In the genomic region with DNA sequence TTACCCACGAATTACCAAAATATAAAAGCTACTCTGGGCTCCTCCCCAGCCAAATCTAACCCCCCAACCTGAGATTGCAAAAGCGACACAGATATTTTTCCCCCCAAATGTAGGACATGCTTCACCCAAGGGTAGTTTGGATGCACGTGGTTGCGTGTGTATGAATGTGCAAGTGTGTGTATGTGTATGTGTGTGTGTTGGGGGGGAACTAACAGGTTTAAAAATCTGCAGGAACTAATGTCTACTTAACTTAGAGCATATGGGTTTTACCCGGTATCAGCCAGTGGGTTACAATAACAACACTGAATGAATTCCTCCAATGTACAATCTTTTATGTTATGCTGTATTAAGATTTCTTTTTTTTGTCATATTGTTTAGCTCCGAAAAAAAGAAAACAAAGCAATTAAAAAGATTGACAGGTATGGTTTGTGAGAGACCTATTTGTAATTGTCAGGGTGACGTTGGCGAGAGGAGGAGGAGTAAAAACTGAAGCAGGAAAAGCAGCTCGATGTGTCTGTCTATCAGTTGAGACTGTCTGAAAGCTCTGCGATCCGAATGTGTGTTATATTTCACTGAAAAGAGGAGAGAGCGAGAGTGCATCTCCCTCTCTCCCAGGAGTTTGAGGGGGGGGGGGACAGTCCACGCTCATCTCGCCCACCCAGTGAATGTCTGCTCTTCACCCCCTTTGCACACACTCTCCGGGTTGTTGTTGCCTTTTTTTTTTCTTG, we compare ENCODE assay signal across 8 cellular contexts. TPM values are rescaled to one million over a fixed set of nuclear protein-coding genes. Genes with fewer than 3 reads are reported as not detected.
DNase-seq lines count a peak whose midpoint lies in the region; ATAC-seq and TF ChIP-seq lines count a peak whose summit lies in the region.

A gene with protein sequence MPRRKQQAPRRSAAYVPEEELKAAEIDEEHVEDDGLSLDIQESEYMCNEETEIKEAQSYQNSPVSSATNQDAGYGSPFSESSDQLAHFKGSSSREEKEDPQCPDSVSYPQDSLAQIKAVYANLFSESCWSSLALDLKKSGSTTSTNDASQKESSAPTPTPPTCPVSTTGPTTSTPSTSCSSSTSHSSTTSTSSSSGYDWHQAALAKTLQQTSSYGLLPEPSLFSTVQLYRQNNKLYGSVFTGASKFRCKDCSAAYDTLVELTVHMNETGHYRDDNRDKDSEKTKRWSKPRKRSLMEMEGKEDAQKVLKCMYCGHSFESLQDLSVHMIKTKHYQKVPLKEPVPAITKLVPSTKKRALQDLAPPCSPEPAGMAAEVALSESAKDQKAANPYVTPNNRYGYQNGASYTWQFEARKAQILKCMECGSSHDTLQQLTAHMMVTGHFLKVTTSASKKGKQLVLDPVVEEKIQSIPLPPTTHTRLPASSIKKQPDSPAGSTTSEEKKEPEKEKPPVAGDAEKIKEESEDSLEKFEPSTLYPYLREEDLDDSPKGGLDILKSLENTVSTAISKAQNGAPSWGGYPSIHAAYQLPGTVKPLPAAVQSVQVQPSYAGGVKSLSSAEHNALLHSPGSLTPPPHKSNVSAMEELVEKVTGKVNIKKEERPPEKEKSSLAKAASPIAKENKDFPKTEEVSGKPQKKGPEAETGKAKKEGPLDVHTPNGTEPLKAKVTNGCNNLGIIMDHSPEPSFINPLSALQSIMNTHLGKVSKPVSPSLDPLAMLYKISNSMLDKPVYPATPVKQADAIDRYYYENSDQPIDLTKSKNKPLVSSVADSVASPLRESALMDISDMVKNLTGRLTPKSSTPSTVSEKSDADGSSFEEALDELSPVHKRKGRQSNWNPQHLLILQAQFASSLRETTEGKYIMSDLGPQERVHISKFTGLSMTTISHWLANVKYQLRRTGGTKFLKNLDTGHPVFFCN (N-terminal part only) (plus strand): TSS at position 524 of the 728 bp plus-strand sequence. CDS start 1,080 bp downstream, outside the sequence.

- POLR2A ChIA-PET in CD4-positive, alpha-beta memory T cell (lab: Charles Lee; ENCODE audit: partially characterized antibody), result interaction anchor here (0.7 to 6.5 kb wide), 21 partner anchors 11 to 1853 kb away, joined by 3 to 61 read pairs (median 4); a partner anchor contains a TSS

- peaks cover 0 to 2% of the 10 kb centered on the region in 2 donors for H3K27me3 Mint-ChIP-seq in CD4-positive, alpha-beta memory T cell

- TF ChIP-seq POLR2A in right lobe of liver (IDR thresholded peaks at IDR 0.05), result peak; percentile 91

- H3K36me3 Mint-ChIP-seq in CD4-positive, alpha-beta memory T cell, result peaks cover 8 to 31% of the 10 kb centered on the region in 2 donors

- H3K4me3 ChIP-seq in CD4-positive, alpha-beta memory T cell (ENCODE audit: low read length in 2 of 2), result peak within 1 kb of the TSS; percentile 91 to 96
- H3K4me3 ChIP-seq in right lobe of liver, result peak within 1 kb of the TSS; percentile 93 to 94 (median 94)

- peak; percentile 26 for ATAC-seq in GM19372 (IDR thresholded peaks at IDR 0.05; ENCODE audit: low read depth, unreplicated experiment)
- ATAC-seq in HG03521 (IDR thresholded peaks at IDR 0.05; ENCODE audit: unreplicated experiment), result peak; percentile 31
- ATAC-seq in right lobe of liver, result peak; percentile 51 to 63 (median 59)

- peak within 1 kb of the TSS; percentile 95 to 99 (median 97) for H3K27ac Mint-ChIP-seq in CD4-positive, alpha-beta memory T cell

- intact Hi-C loops in CD4-positive, alpha-beta memory T cell (cut with micrococcal nuclease), result loop anchor here (1.0 to 10.0 kb wide), 6 partner anchors 37 to 1614 kb away; a partner anchor contains a TSS
- intact Hi-C loops in right lobe of liver (cut with DNase I), result no loop called here

- H3K9me3 Mint-ChIP-seq in CD4-positive, alpha-beta memory T cell, result peaks cover 0 to 4% (median 0%) of the 10 kb centered on the region in 8 donors

- CTCF ChIA-PET in CD4-positive, alpha-beta memory T cell (lab: Charles Lee; ENCODE audit: partially characterized antibody), result interaction anchor here (0.6 to 2.6 kb wide), 5 partner anchors 20 to 613 kb away, joined by 3 to 22 read pairs (median 3); a partner anchor contains a TSS

- H3K4me1 ChIP-seq in CD4-positive, alpha-beta memory T cell (ENCODE audit: insufficient read depth, low read length), result peaks cover 62% of the 10 kb centered on the region
- H3K4me1 ChIP-seq in right lobe of liver, result peaks cover 0 to 42% (median 14%) of the 10 kb centered on the region in 4 donors

- peak within 1 kb of the TSS; percentile 80 for H3K27ac ChIP-seq in CD4-positive, alpha-beta memory T cell (ENCODE audit: low read depth, low read length)
- peak within 1 kb of the TSS; percentile 93 to 99 (median 95) for H3K27ac ChIP-seq in right lobe of liver

- no peaks in the 10 kb centered on the region for H3K36me3 ChIP-seq in CD4-positive, alpha-beta memory T cell (ENCODE audit: insufficient read depth, low read length)
- no peaks in the 10 kb centered on the region for H3K36me3 ChIP-seq in right lobe of liver

- under 1% methylated on average over 15 of the region's 15 CpGs for WGBS in right lobe of liver (ENCODE audit: insufficient coverage, low coverage, low lambda C conversion rate, missing lambda C conversion rate)

- no peaks in the 10 kb centered on the region for H3K27me3 ChIP-seq in CD4-positive, alpha-beta memory T cell (ENCODE audit: insufficient read depth, low read length)
- no peaks in the 10 kb centered on the region for H3K27me3 ChIP-seq in right lobe of liver

- peak within 1 kb of the TSS; percentile 94 to 100 (median 99) for H3K4me3 Mint-ChIP-seq in CD4-positive, alpha-beta memory T cell

- H3K4me1 Mint-ChIP-seq in CD4-positive, alpha-beta memory T cell, result peaks cover 50 to 78% (median 61%) of the 10 kb centered on the region in 4 donors

- TF ChIP-seq CTCF in right lobe of liver (IDR thresholded peaks at IDR 0.05), result no peak

- no peaks in the 10 kb centered on the region for H3K9me3 ChIP-seq in CD4-positive, alpha-beta memory T cell (ENCODE audit: control insufficient read depth in 1 of 2, low read length in 2 of 2)
- H3K9me3 ChIP-seq in right lobe of liver, result no peaks in the 10 kb centered on the region

- DNase-seq in CD4-positive, alpha-beta memory T cell, result peak; percentile 76 to 90 (median 82)
- DNase-seq in NCI-H524 treated with DMSO at 0.1 percent for 48 hours (lab: John Stamatoyannopoulos, UW), result peak; percentile 66
- DNase-seq in activated CD4-positive, alpha-beta T cell treated with anti-CD3 and anti-CD28 coated beads for 48 hours, result peak; percentile 67
- peak; percentile 61 for DNase-seq in effector CD4-positive, alpha-beta T cell
- peak in 1 of 3 donors; percentile 77 for DNase-seq in right lobe of liver
- DNase-seq in stimulated activated CD8-positive, alpha-beta memory T cell treated with anti-CD3 and anti-CD28 coated beads, Interleukin-4, amount 100 ng/mL, for 48 hours, result peak; percentile 57

RNA-seq across cellular contexts. Expression of the gene that starts here (rescaled TPM):
- total RNA-seq in CD4-positive, alpha-beta memory T cell, result 10 to 100 TPM; 30.1 to 32.0 TPM
- polyA plus RNA-seq in CD4-positive, alpha-beta memory T cell, result 1 to 10 TPM in 1 of 2 donors, under 1 TPM in 1; 0.84 to 6.5 TPM
- 10 to 100 TPM in 2 of 6 experiments, 1 to 10 TPM in 4; 6.4 to 13.3 (median 9.6) TPM for total RNA-seq in right lobe of liver
